In the genomic region with DNA sequence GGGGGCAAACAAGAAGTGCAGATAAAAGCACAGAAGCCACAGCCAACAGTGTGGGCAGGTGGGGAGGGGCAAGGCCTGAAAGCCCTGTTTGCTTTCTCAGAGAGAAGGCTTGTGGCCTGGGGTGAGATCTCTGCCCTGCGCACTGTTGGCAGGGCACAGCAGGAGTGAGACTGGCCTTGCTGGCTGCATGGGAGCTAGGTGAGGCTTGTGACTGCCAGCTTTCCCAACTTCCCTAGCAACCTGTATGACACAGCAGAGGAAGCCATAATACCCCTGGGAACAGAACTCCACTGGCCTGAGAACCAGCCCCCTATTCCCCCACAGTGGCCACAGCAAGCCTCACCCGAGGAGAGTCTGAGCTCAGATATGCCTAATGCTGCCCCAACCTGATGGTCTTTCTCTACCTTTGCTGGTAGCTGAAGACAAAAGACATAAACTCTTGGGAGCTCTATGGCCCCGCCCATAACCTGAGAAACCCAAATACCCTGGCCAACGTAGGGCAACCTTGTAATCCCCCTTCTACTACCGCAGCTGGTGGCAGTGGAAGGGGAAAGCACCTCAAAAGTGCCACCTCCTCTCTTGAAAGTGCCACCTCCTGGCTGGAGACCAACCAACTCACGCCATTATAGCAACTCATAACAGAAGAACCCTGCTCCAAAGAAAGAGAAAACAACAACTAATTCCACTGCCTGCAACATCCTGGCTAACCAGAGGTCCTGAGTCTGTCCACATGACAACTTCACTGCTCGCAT, we compare ENCODE assay signal across 14 cellular contexts. TPM values are rescaled to one million over a fixed set of nuclear protein-coding genes. Genes with fewer than 3 reads are reported as not detected.
A peak's percentile ranks its signal among the peaks of the same experiment; 100 is the strongest.
DNase-seq lines count a peak whose midpoint lies in the region; ATAC-seq and TF ChIP-seq lines count a peak whose summit lies in the region.
"Had no signal": no experiment of that assay in that cellular context is flagged by ENCODE, and none has a peak within 500 bp of the region (broad histone marks: within the 10 kb centered on the region; RNA-seq: fewer than 3 reads in every experiment).

No MANE protein-coding gene starts in this region.

- H3K9me3 ChIP-seq in T-helper 17 cell (ENCODE audit: control insufficient read depth, low read length, poor library complexity, severe bottlenecking) (no peaks in the 10 kb centered on the region), mucosa of descending colon (no peaks in the 10 kb centered on the region), Peyer's patch (no peaks in the 10 kb centered on the region)
- H3K9me3 ChIP-seq: heart right ventricle had no signal

- no peaks in the 10 kb centered on the region for H3K27me3 ChIP-seq in Peyer's patch
- H3K27me3 ChIP-seq: heart right ventricle had no signal

- H3K4me1 Mint-ChIP-seq in T-helper 17 cell: peaks cover 11% of the 10 kb centered on the region

- no peaks in the 10 kb centered on the region for H3K27me3 Mint-ChIP-seq in T-helper 17 cell
- H3K27me3 Mint-ChIP-seq: CD4-positive, CD25-positive, alpha-beta regulatory T cell had no signal

- ATAC-seq in GM18502 (IDR thresholded peaks at IDR 0.05; ENCODE audit: poor library complexity, unreplicated experiment) (peak; percentile 36), GM21619 (IDR thresholded peaks at IDR 0.05; ENCODE audit: unreplicated experiment) (peak; percentile 32), T-helper 17 cell (peak; percentile 50), mucosa of descending colon (peak; percentile 20)
- ATAC-seq: heart right ventricle, left ventricle myocardium superior had no signal

- no peaks in the 10 kb centered on the region for H3K36me3 Mint-ChIP-seq in T-helper 17 cell (ENCODE audit: low read depth)
- H3K36me3 Mint-ChIP-seq: CD4-positive, CD25-positive, alpha-beta regulatory T cell had no signal

- H3K4me3 Mint-ChIP-seq in T-helper 17 cell: no peak overlapping the region
- H3K4me3 Mint-ChIP-seq: CD4-positive, CD25-positive, alpha-beta regulatory T cell had no signal

- H3K4me1 ChIP-seq in mucosa of descending colon (ENCODE audit: low read depth) (no peaks in the 10 kb centered on the region), Peyer's patch (no peaks in the 10 kb centered on the region)

- no peak for TF ChIP-seq POLR2A in Peyer's patch (IDR thresholded peaks at IDR 0.05)

- DNase-seq in T-helper 17 cell (no peak), mucosa of descending colon (no peak), Peyer's patch (no peak), NCI-H526 treated with DMSO at 0.1 percent for 48 hours (lab: John Stamatoyannopoulos, UW) (no peak), GOT3 (lab: John Stamatoyannopoulos, UW) (no peak), DMS 273 (lab: John Stamatoyannopoulos, UW; ENCODE audit: unreplicated experiment) (no peak)
- DNase-seq: activated T-cell treated with anti-CD3 and anti-CD28 coated beads for 4 hours; heart right ventricle; left ventricle myocardium superior; NCI-H446; stimulated activated CD4-positive, alpha-beta T cell treated with anti-CD3 and anti-CD28 coated beads, Interleukin-2, amount 100 ng/mL, for 24 hours had no signal

- H3K36me3 ChIP-seq in mucosa of descending colon (ENCODE audit: low read depth): no peaks in the 10 kb centered on the region
- H3K36me3 ChIP-seq in Peyer's patch: peaks cover 0 to 10% (median 0%) of the 10 kb centered on the region in 3 donors

- TF ChIP-seq CTCF in mucosa of descending colon (IDR thresholded peaks at IDR 0.05) (no peak), Peyer's patch (IDR thresholded peaks at IDR 0.05) (no peak)

- no peak overlapping the region for H3K27ac Mint-ChIP-seq in T-helper 17 cell
- H3K27ac Mint-ChIP-seq: CD4-positive, CD25-positive, alpha-beta regulatory T cell had no signal

- intact Hi-C loops in mucosa of descending colon (cut with DNase I, micrococcal nuclease): no loop called here

- no peak overlapping the region for H3K27ac ChIP-seq in Peyer's patch
- H3K27ac ChIP-seq: heart right ventricle had no signal

- H3K4me3 ChIP-seq in mucosa of descending colon (no peak overlapping the region), Peyer's patch (no peak overlapping the region)
- H3K4me3 ChIP-seq: heart right ventricle had no signal

RNA-seq across cellular contexts. Expression of a gene that starts 44.4 kb away (rescaled TPM):
- total RNA-seq in T-helper 17 cell (under 1 TPM; 0.07 to 0.10 TPM), mucosa of descending colon (under 1 TPM; 0.09 to 0.19 (median 0.09) TPM), Peyer's patch (10 to 100 TPM; 12.6 to 73.5 (median 25.5) TPM)
- total RNA-seq: CD4-positive, CD25-positive, alpha-beta regulatory T cell; heart right ventricle; left ventricle myocardium superior had no signal

RNA-seq across cellular contexts. Expression of a gene that starts 50.9 kb away (rescaled TPM):
- 100 to 1,000 TPM; 128 to 138 TPM for total RNA-seq in T-helper 17 cell
- total RNA-seq in mucosa of descending colon: 100 to 1,000 TPM in 1 of 3 donors, 10 to 100 TPM in 2; 87.8 to 110 (median 94.9) TPM
- 100 to 1,000 TPM in 1 of 4 donors, 10 to 100 TPM in 3; 60.2 to 102 (median 78.3) TPM for total RNA-seq in Peyer's patch

Comparison
In these comparisons a context has a peak if more than half of its experiments do, and no peak if none do; other contexts are left out.
1. RNA of a gene that starts 44.4 kb away (total RNA-seq): 12.6 to 73.5 TPM in Peyer's patch; 0.07 to 0.10 TPM in T-helper 17 cell and 0.09 to 0.19 TPM in mucosa of descending colon; every median in the first group is over 10 times any median in the second.
2. Peak in every context shown above with its lines, with median percentiles within 50 percentile points of each other: ATAC-seq.